In the genomic region with DNA sequence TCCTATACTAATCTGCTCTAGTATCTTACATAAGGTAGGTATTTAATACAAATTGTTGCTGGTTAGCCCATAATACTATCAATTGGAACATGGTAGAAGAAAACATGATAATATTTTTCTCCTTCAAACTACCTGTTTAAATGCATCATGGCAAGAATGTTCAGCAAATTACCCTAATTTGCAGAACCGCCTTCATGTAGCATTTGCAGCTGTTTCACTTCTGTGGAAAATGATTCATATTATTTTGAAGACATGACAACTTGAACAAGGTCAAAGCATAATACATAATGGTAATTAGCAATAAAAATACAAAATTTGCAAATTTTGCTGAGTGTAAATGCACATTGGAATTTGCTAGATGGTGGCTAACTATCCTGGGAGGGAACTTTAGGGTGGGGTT, we compare ENCODE assay signal across 21 cellular contexts. TPM values are rescaled to one million over a fixed set of nuclear protein-coding genes. Genes with fewer than 3 reads are reported as not detected.
DNase-seq lines count a peak whose midpoint lies in the region; ATAC-seq, FAIRE-seq and TF ChIP-seq lines count a peak whose summit lies in the region.
"Had no signal": no experiment of that assay in that cellular context is flagged by ENCODE, and none has a peak within 500 bp of the region (broad histone marks: within the 10 kb centered on the region; RNA-seq: fewer than 3 reads in every experiment).

No MANE protein-coding gene starts in this region.

- no peaks in the 10 kb centered on the region for H3K9me3 ChIP-seq in HepG2 (ENCODE audit: low read length)
- H3K9me3 ChIP-seq: A549; BLaER1 treated with 17β-estradiol and CSF1 and Interleukin-3, amounts not matched to agents 10 nM and 100 nM; Caco-2 had no signal

- H3K27ac ChIP-seq in caudate nucleus (ENCODE audit: low read depth, low read length) = peak overlapping the region; percentile 42
- H3K27ac ChIP-seq in HepG2 (ENCODE audit: extremely low read length, insufficient read depth, low read length) = no peak overlapping the region
- H3K27ac ChIP-seq: 22Rv1; A549; BLaER1 treated with 17β-estradiol and CSF1 and Interleukin-3, amounts not matched to agents 10 nM and 100 nM; C4-2B had no signal

- TF ChIP-seq CTCF in HepG2 (CRISPR knock-in tag; IDR thresholded peaks at IDR 0.05) = no peak

- no peak for TF ChIP-seq RAD21 in HepG2 (CRISPR knock-in tag; IDR thresholded peaks at IDR 0.05)

- H3K9ac ChIP-seq in HepG2 (ENCODE audit: insufficient read depth, low read depth, low read length) = no peak overlapping the region
- H3K9ac ChIP-seq: BLaER1 treated with 17β-estradiol and CSF1 and Interleukin-3, amounts not matched to agents 10 nM and 100 nM had no signal

- no peaks in the 10 kb centered on the region for H3K36me3 Mint-ChIP-seq in stimulated activated naive B cell treated with anti-CD40 and anti-IgM and Interleukin-4, amounts not matched to agents 10 μg/mL and 1 μg/mL and 100 μg/mL, for 72 hours
- H3K36me3 Mint-ChIP-seq: CD8-positive, alpha-beta T cell had no signal

- intact Hi-C loops in HepG2 (cut with micrococcal nuclease; ENCODE audit: unreplicated experiment) = no loop called here

- BruUV-seq in HepG2 (replicated peaks; lab: Mats Ljungman, UMichigan) = no TSS peak

- H3K9me3 Mint-ChIP-seq in stimulated activated naive B cell treated with anti-CD40 and anti-IgM and Interleukin-4, amounts not matched to agents 10 μg/mL and 1 μg/mL and 100 μg/mL, for 72 hours = peaks cover 0 to 4% of the 10 kb centered on the region in 2 donors
- H3K9me3 Mint-ChIP-seq: CD8-positive, alpha-beta T cell had no signal

- no peaks in the 10 kb centered on the region for H4K20me1 ChIP-seq in HepG2 (ENCODE audit: insufficient read depth, low read length)
- H4K20me1 ChIP-seq: BLaER1 treated with 17β-estradiol and CSF1 and Interleukin-3, amounts not matched to agents 10 nM and 100 nM had no signal

- TF ChIP-seq POLR2A in HepG2 (IDR thresholded peaks at IDR 0.05; ENCODE audit: insufficient read depth in 1 of 2, low read depth in 2 of 2, low read length in 2 of 2) = no peak

- peak; percentile 57 to 63 for ATAC-seq in stimulated activated naive B cell treated with anti-CD40 and anti-IgM and Interleukin-4, amounts not matched to agents 10 μg/mL and 1 μg/mL and 100 μg/mL, for 72 hours (replicated peaks)
- ATAC-seq in HG03432 (IDR thresholded peaks at IDR 0.05; ENCODE audit: unreplicated experiment) (no peak), HepG2 (no peak)
- ATAC-seq: A549; CD8-positive, alpha-beta T cell had no signal

- H3K4me1 Mint-ChIP-seq in stimulated activated naive B cell treated with anti-CD40 and anti-IgM and Interleukin-4, amounts not matched to agents 10 μg/mL and 1 μg/mL and 100 μg/mL, for 72 hours = peaks cover 3 to 9% of the 10 kb centered on the region in 2 donors

- H3K4me2 ChIP-seq in HepG2 (ENCODE audit: low read depth, low read length) = no peak overlapping the region
- H3K4me2 ChIP-seq: A549; BLaER1 treated with 17β-estradiol and CSF1 and Interleukin-3, amounts not matched to agents 10 nM and 100 nM had no signal

- no peak for TF ChIP-seq EP300 in HepG2 (IDR thresholded peaks at IDR 0.05; ENCODE audit: low read depth in 2 of 2, low read length in 2 of 2)
- no peak for TF ChIP-seq EP300 in HepG2 (CRISPR knock-in tag; IDR thresholded peaks at IDR 0.05; ENCODE audit: borderline replicate concordance)

- in situ Hi-C loops in HepG2 (cut with HindIII; ENCODE audit: extremely low pct_ligation_motif_present, low pct_unique_long_range_greater_than_20kb) = no loop called here

- no peaks in the 10 kb centered on the region for H3K79me2 ChIP-seq in HepG2 (ENCODE audit: insufficient read depth, low read length)

- WGBS in HepG2 (ENCODE audit: low lambda C conversion rate) = 74% methylated on average over 1 of the region's 1 CpG

- H3K36me3 ChIP-seq in HepG2 (replicated peaks in 1 of 2; ENCODE audit: control insufficient read depth in 1 of 2, insufficient read depth in 2 of 2, low read length in 2 of 2) = no peaks in the 10 kb centered on the region
- H3K36me3 ChIP-seq: BLaER1 treated with 17β-estradiol and CSF1 and Interleukin-3, amounts not matched to agents 10 nM and 100 nM had no signal

- no peaks in the 10 kb centered on the region for H3K27me3 ChIP-seq in HepG2 (ENCODE audit: control insufficient read depth in 1 of 2, insufficient read depth in 2 of 2, low read length in 2 of 2)
- H3K27me3 ChIP-seq: BLaER1 treated with 17β-estradiol and CSF1 and Interleukin-3, amounts not matched to agents 10 nM and 100 nM had no signal

- CTCF ChIA-PET in HepG2 (lab: Yijun Ruan, JAX; ENCODE audit: low intra/inter-chr PET ratio, low total read pairs) = no interaction called here

- H2AFZ ChIP-seq in HepG2 (ENCODE audit: low read length) = no peak overlapping the region

- DNase-seq in LHCN-M2 (ENCODE audit: low read depth) = peak; percentile 27
- DNase-seq in caudate nucleus (lab: John Stamatoyannopoulos, UW) = no peak
- no peak for DNase-seq in stimulated activated naive B cell treated with anti-CD40 and anti-IgM and Interleukin-4, amounts not matched to agents 10 μg/mL and 1 μg/mL and 100 μg/mL, for 72 hours
- DNase-seq in HepG2 (ENCODE audit: low spot score) = no peak
- DNase-seq: AML-193; Caco-2; Calu3; CD4-positive, alpha-beta T cell; CD8-positive, alpha-beta T cell; DMS79 treated with DMSO at 0.1 percent for 48 hours; GF-D8 had no signal

- FAIRE-seq in HepG2 (lab: Jason Lieb, UNC) = no peak
- FAIRE-seq: A549, D721Med, G401.6, GM12891, GM19239 had no signal

- H3K4me3 Mint-ChIP-seq in stimulated activated naive B cell treated with anti-CD40 and anti-IgM and Interleukin-4, amounts not matched to agents 10 μg/mL and 1 μg/mL and 100 μg/mL, for 72 hours = no peak overlapping the region
- H3K4me3 Mint-ChIP-seq: B cell; CD4-positive, alpha-beta T cell; CD8-positive, alpha-beta T cell had no signal

- H3K27me3 Mint-ChIP-seq in stimulated activated naive B cell treated with anti-CD40 and anti-IgM and Interleukin-4, amounts not matched to agents 10 μg/mL and 1 μg/mL and 100 μg/mL, for 72 hours = no peaks in the 10 kb centered on the region
- H3K27me3 Mint-ChIP-seq: B cell had no signal

- no peaks in the 10 kb centered on the region for H3K4me1 ChIP-seq in HepG2 (ENCODE audit: insufficient read depth, low read length)
- H3K4me1 ChIP-seq: A549; BLaER1 treated with 17β-estradiol and CSF1 and Interleukin-3, amounts not matched to agents 10 nM and 100 nM; Caco-2 had no signal

- no peak overlapping the region for H3K27ac Mint-ChIP-seq in stimulated activated naive B cell treated with anti-CD40 and anti-IgM and Interleukin-4, amounts not matched to agents 10 μg/mL and 1 μg/mL and 100 μg/mL, for 72 hours
- H3K27ac Mint-ChIP-seq: B cell; CD4-positive, alpha-beta T cell; CD8-positive, alpha-beta T cell had no signal

- POLR2A ChIA-PET in HepG2 (lab: Yijun Ruan, JAX) = no interaction called here

- H3K4me3 ChIP-seq in HepG2 (replicated peaks in 1 of 3; ENCODE audit: insufficient read depth in 1 of 3, low read depth in 2 of 3, low read length in 3 of 3) = no peak overlapping the region
- H3K4me3 ChIP-seq: A549; BLaER1 treated with 17β-estradiol and CSF1 and Interleukin-3, amounts not matched to agents 10 nM and 100 nM had no signal

TF ChIP-seq in HepG2, 621 proteins besides CTCF, POLR2A, EP300 and RAD21 (continues in another document):
- TF ChIP-seq, protein P1, sequence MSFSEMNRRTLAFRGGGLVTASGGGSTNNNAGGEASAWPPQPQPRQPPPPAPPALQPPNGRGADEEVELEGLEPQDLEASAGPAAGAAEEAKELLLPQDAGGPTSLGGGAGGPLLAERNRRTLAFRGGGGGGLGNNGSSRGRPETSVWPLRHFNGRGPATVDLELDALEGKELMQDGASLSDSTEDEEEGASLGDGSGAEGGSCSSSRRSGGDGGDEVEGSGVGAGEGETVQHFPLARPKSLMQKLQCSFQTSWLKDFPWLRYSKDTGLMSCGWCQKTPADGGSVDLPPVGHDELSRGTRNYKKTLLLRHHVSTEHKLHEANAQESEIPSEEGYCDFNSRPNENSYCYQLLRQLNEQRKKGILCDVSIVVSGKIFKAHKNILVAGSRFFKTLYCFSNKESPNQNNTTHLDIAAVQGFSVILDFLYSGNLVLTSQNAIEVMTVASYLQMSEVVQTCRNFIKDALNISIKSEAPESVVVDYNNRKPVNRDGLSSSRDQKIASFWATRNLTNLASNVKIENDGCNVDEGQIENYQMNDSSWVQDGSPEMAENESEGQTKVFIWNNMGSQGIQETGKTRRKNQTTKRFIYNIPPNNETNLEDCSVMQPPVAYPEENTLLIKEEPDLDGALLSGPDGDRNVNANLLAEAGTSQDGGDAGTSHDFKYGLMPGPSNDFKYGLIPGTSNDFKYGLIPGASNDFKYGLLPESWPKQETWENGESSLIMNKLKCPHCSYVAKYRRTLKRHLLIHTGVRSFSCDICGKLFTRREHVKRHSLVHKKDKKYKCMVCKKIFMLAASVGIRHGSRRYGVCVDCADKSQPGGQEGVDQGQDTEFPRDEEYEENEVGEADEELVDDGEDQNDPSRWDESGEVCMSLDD (CRISPR knock-in tag; IDR thresholded peaks at IDR 0.05; ENCODE audit: borderline replicate concordance) = no peak
- no peak for TF ChIP-seq ZMYM3 (CRISPR knock-in tag; IDR thresholded peaks at IDR 0.05)
- no peak for TF ChIP-seq ISX (CRISPR knock-in tag; conservative IDR thresholded peaks at IDR 0.05)

RNA-seq across cellular contexts. Expression of a gene that starts 30.7 kb away (rescaled TPM):
- total RNA-seq in LHCN-M2 (2014; rRNA removed) (3.1 and 6.8 TPM in 2 replicates), HepG2 (2016; rRNA removed; fragmentation: Illumina TruSeq; extraction: Trizol) (0.04 TPM in 1 of 2 replicates, not detected in the other)
- polyA plus RNA-seq in LHCN-M2 (2012) = 5.8 TPM
- total RNA-seq in HepG2 (2016; cell fraction: cytosol; rRNA removed; fragmentation: Illumina TruSeq; extraction: Trizol; ENCODE audit: low read depth) = not detected in 2 replicates
- total RNA-seq in HepG2 (2016; cell fraction: insoluble cytoplasmic fraction; rRNA removed; fragmentation: Illumina TruSeq; extraction: Trizol) = not detected in 2 replicates
- total RNA-seq in HepG2 (2016; cell fraction: membrane; rRNA removed; fragmentation: Illumina TruSeq; extraction: Trizol) = 0.03 TPM in 1 of 2 replicates, not detected in the other
- not detected in 2 replicates for total RNA-seq in HepG2 (2016; cell fraction: nucleus; rRNA removed; fragmentation: Illumina TruSeq; extraction: Trizol)
- polyA plus RNA-seq in HepG2 (2011; rRNA removed) = not detected in 2 replicates
- 0.01 and 0.03 TPM in 2 replicates for polyA plus RNA-seq in HepG2 (2011; cell fraction: cytosol; rRNA removed)
- polyA plus RNA-seq in HepG2 (2011; cell fraction: nucleus; rRNA removed) = 0.02 and 0.06 TPM in 2 replicates
- polyA plus RNA-seq in HepG2 (2012) = not detected in 2 replicates
- not detected in 2 replicates for polyA plus RNA-seq in HepG2 (2016; cell fraction: cytosol; fragmentation: Illumina TruSeq; extraction: Trizol; ENCODE audit: low read depth)
- not detected in 2 replicates for polyA plus RNA-seq in HepG2 (2016; cell fraction: insoluble cytoplasmic fraction; fragmentation: Illumina TruSeq; extraction: Trizol; ENCODE audit: low read depth)
- not detected in 2 replicates for polyA plus RNA-seq in HepG2 (2016; cell fraction: membrane; fragmentation: Illumina TruSeq; extraction: Trizol; ENCODE audit: low read depth)
- polyA plus RNA-seq in HepG2 (2016; cell fraction: nucleus; fragmentation: Illumina TruSeq; extraction: Trizol; ENCODE audit: insufficient read depth, low read depth) = 0.07 TPM in 1 of 2 replicates, not detected in the other
- polyA minus RNA-seq in HepG2 (2011; rRNA and poly(A)+ RNA removed; ENCODE audit: low replicate concordance) = 0.12 TPM in 1 of 2 replicates, not detected in the other
- not detected in 2 replicates for polyA minus RNA-seq in HepG2 (2011; cell fraction: cytosol; rRNA and poly(A)+ RNA removed)
- 0.12 TPM in 1 of 2 replicates, not detected in the other for polyA minus RNA-seq in HepG2 (2011; cell fraction: nucleus; rRNA and poly(A)+ RNA removed)

Comparison
In these comparisons a context has a peak if more than half of its experiments do, and no peak if none do; other contexts are left out.
1. ATAC-seq: peak in stimulated activated naive B cell treated with anti-CD40 and anti-IgM and Interleukin-4, amounts not matched to agents 10 μg/mL and 1 μg/mL and 100 μg/mL, for 72 hours (2 of 2); none in HG03432 (single experiment) and HepG2 (single experiment).